9 cellular contexts compared by ENCODE assay signal in genomic region chr6:11143394-11144371, GRCh38. TPM values are rescaled to one million over a fixed set of nuclear protein-coding genes. Genes with fewer than 3 reads are reported as not detected.
DNase-seq lines count a peak whose midpoint lies in the region; ATAC-seq, FAIRE-seq and TF ChIP-seq lines count a peak whose summit lies in the region.
"Had no signal": no experiment of that assay in that cellular context is flagged by ENCODE, and none has a peak within 500 bp of the region (broad histone marks: within the 10 kb centered on the region; RNA-seq: fewer than 3 reads in every experiment).

No MANE protein-coding gene starts in this region.

- no peaks in the 10 kb centered on the region for H3K4me1 ChIP-seq in pancreas

- DNase-seq in Calu3 (peak; percentile 72), NOMO-1 treated with DMSO at 0.1 percent for 48 hours (lab: John Stamatoyannopoulos, UW; ENCODE audit: unreplicated experiment) (peak; percentile 88), epithelial cell of prostate (ENCODE audit: low read depth, low spot score) (peak; percentile 85), pancreas (peak in 2 of 6 donors; percentile 27 to 56), NCI-H82 (lab: John Stamatoyannopoulos, UW) (no peak)

- H3K27ac ChIP-seq in epithelial cell of prostate = peak overlapping the region; percentile 75
- H3K27ac ChIP-seq in pancreas = no peak overlapping the region

- H3K9me3 Mint-ChIP-seq in Calu3 (ENCODE audit: low read depth, unreplicated experiment) = no peaks in the 10 kb centered on the region
- H3K9me3 Mint-ChIP-seq: T-cell had no signal

- intact Hi-C loops in Calu3 (cut with micrococcal nuclease; ENCODE audit: unreplicated experiment) = loop anchor here (1.0 to 5.0 kb wide), 4 partner anchors 29 to 432 kb away; no protein-coding TSS in a partner anchor
- intact Hi-C loops in pancreas (cut with DNase I) = loop anchor here in 1 of 3 donors (10.0 kb wide), 1 partner anchor 351 kb away; no protein-coding TSS in a partner anchor

- H3K4me3 ChIP-seq in pancreas = no peak overlapping the region

- peak overlapping the region; percentile 18 for H3K4me3 Mint-ChIP-seq in Calu3 (ENCODE audit: low read depth, unreplicated experiment)
- H3K4me3 Mint-ChIP-seq: T-cell had no signal

- WGBS in pancreas, 2 donors = 72 to 78% methylated on average over 10 of the region's 10 CpGs

- no peaks in the 10 kb centered on the region for H3K27me3 Mint-ChIP-seq in Calu3 (ENCODE audit: unreplicated experiment)
- H3K27me3 Mint-ChIP-seq: T-cell had no signal

- no TSS peak for BruUV-seq in Calu3 (replicated peaks; lab: Mats Ljungman, UMichigan)

- ATAC-seq in pancreas = peak in 3 of 4 donors; percentile 65 to 88 (median 76)
- no peak for ATAC-seq in HG02678 (IDR thresholded peaks at IDR 0.05; ENCODE audit: unreplicated experiment)
- no peak for ATAC-seq in HG02981 (IDR thresholded peaks at IDR 0.05; ENCODE audit: unreplicated experiment)
- no peak for ATAC-seq in HG02938 (IDR thresholded peaks at IDR 0.05; ENCODE audit: unreplicated experiment)

- no peak for FAIRE-seq in pancreas (lab: Jason Lieb, UNC)

- no peaks in the 10 kb centered on the region for H3K36me3 ChIP-seq in pancreas

- CTCF ChIA-PET in Calu3 (lab: Charles Lee) = interaction anchor here (0.7 to 1.1 kb wide), 4 partner anchors 28 to 433 kb away, joined by 3 to 4 read pairs (median 4); no protein-coding TSS in a partner anchor

- H3K36me3 Mint-ChIP-seq in Calu3 (ENCODE audit: insufficient read depth, unreplicated experiment) = peaks cover 6% of the 10 kb centered on the region
- H3K36me3 Mint-ChIP-seq: T-cell had no signal

- no peaks in the 10 kb centered on the region for H3K9me3 ChIP-seq in pancreas

- no peaks in the 10 kb centered on the region for H3K27me3 ChIP-seq in pancreas

- TF ChIP-seq CTCF in Calu3 (IDR thresholded peaks at IDR 0.05; ENCODE audit: unreplicated experiment) (no peak), pancreas (IDR thresholded peaks at IDR 0.05) (no peak)

- peaks cover 41% of the 10 kb centered on the region for H3K4me1 Mint-ChIP-seq in Calu3 (ENCODE audit: low read depth, unreplicated experiment)

- H3K27ac Mint-ChIP-seq in Calu3 (ENCODE audit: unreplicated experiment) = peak overlapping the region; percentile 95
- H3K27ac Mint-ChIP-seq: T-cell had no signal

RNA-seq across cellular contexts. Expression of gene ERVFRD-1, which starts 32.2 kb away (rescaled TPM):
- not detected in 2 replicates for total RNA-seq in Calu3 (2022)
- total RNA-seq in pancreas = under 1 TPM in 2 of 6 donors, not detected in 4; 0.06 to 0.09 TPM
- polyA plus RNA-seq in pancreas = under 1 TPM in 1 of 2 donors, not detected in 1; 0.07 TPM

RNA-seq across cellular contexts. Expression of gene SMIM13, which starts 50.0 kb away (rescaled TPM):
- 9.8 and 10.5 TPM in 2 replicates for total RNA-seq in Calu3 (2022)
- total RNA-seq in pancreas = 1 to 10 TPM; 2.5 to 5.1 (median 3.1) TPM
- 1 to 10 TPM; 1.4 to 2.4 TPM for polyA plus RNA-seq in pancreas

Comparison
In these comparisons a context has a peak if more than half of its experiments do, and no peak if none do; other contexts are left out.
1. ATAC-seq: peak in pancreas (3 of 4); none in HG02678 (single experiment), HG02981 (single experiment) and HG02938 (single experiment).